In the genomic region with DNA sequence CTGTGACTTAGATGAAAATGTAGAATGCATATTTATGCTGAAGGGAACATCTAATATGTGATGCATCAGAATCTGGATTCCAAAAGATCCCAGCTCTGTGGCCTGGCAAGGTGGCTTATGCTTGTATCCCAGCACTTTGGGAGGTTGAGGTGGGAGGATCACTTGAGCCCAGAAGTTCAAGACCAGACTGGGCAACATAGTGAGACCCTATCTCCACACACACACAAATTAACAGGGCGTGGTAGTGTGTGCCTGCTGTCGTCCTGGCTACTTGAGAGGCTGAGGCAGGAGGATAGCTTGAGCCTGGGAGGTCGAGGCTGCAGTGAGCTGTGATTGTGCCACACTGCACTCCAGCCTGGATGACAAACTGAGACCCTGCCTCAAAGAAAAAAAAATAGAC, we compare ENCODE assay signal across 8 cellular contexts. TPM values are rescaled to one million over a fixed set of nuclear protein-coding genes. Genes with fewer than 3 reads are reported as not detected.
DNase-seq lines count a peak whose midpoint lies in the region; ATAC-seq and TF ChIP-seq lines count a peak whose summit lies in the region.
"Not testable (repeated sequence)": the region's sequence is repeated elsewhere in the genome, so short reads cannot be mapped to it uniquely, and the experiment has no call there.

No MANE protein-coding gene starts in this region.

- peak overlapping the region; percentile 71 for H3K27ac ChIP-seq in A673 (ENCODE audit: low read depth, low read length, poor library complexity, severe bottlenecking)
- not testable (repeated sequence) for H3K27ac ChIP-seq in H9 (ENCODE audit: insufficient read length, low read depth, low read length); hepatocyte
- peak overlapping the region; percentile 97 for H3K27ac ChIP-seq in SU-DHL-6 (ENCODE audit: low read depth, low read length)

- H3K27ac Mint-ChIP-seq in H9; activated T-cell treated with anti-CD3 and anti-CD28 coated beads, Interleukin-2, amount 50 U/mL, for 72 hours; brain; osteocyte (ENCODE audit: unreplicated experiment): not testable (repeated sequence)

- BruUV-seq in A673 (replicated peaks; lab: Mats Ljungman, UMichigan), result not testable (repeated sequence)

- H3K4me3 ChIP-seq in A673 (ENCODE audit: low read depth, low read length, poor library complexity, severe bottlenecking), result peak overlapping the region; percentile 69
- peak overlapping the region; percentile 78 for H3K4me3 ChIP-seq in LNCaP clone FGC (ENCODE audit: low read depth, low read length)
- H3K4me3 ChIP-seq in SU-DHL-6 (ENCODE audit: insufficient read depth, low read length, poor library complexity, severe bottlenecking), result peak overlapping the region; percentile 93
- H3K4me3 ChIP-seq in hepatocyte, result not testable (repeated sequence)

- not testable (repeated sequence) for TF ChIP-seq CTCF in A673 (conservative IDR thresholded peaks at IDR 0.05; ENCODE audit: low read depth, low read length); H9 (conservative IDR thresholded peaks at IDR 0.05); LNCaP clone FGC (IDR thresholded peaks at IDR 0.05; ENCODE audit: control insufficient read depth, extremely low read depth, insufficient read depth); SU-DHL-6 (IDR thresholded peaks at IDR 0.05; ENCODE audit: insufficient read depth, low read length, poor library complexity, severe bottlenecking); brain (conservative IDR thresholded peaks at IDR 0.05); hepatocyte (IDR thresholded peaks at IDR 0.05; ENCODE audit: poor library complexity); osteocyte (IDR thresholded peaks at IDR 0.05)

- H3K36me3 Mint-ChIP-seq in H9 (ENCODE audit: insufficient read depth in 1 of 3, low read depth in 3 of 3), result peaks cover 1 to 13% (median 10%) of the 10 kb centered on the region in 3 experiments; a peak in 5 of 7 replicates
- peaks cover 9 to 12% of the 10 kb centered on the region in 2 donors for H3K36me3 Mint-ChIP-seq in activated T-cell treated with anti-CD3 and anti-CD28 coated beads, Interleukin-2, amount 50 U/mL, for 72 hours (ENCODE audit: insufficient read depth in 2 of 2)
- H3K36me3 Mint-ChIP-seq in brain; osteocyte (ENCODE audit: unreplicated experiment): not testable (repeated sequence)

- no CpG with 5 or more reads among the region's 3 CpGs for WGBS in H9 (ENCODE audit: extremely low coverage, insufficient read length, low lambda C conversion rate)
- 92% methylated on average over 3 of the region's 3 CpGs for WGBS in hepatocyte (ENCODE audit: low lambda C conversion rate, missing lambda C conversion rate)

- not testable (repeated sequence) for H2BK120ac ChIP-seq in H9 (ENCODE audit: low read depth, low read length, poor library complexity, severe bottlenecking)

- peak overlapping the region; percentile 84 for H3K4me2 ChIP-seq in H9 (ENCODE audit: insufficient read depth, insufficient read length, low read length)
- peak overlapping the region; percentile 99 for H3K4me2 ChIP-seq in SU-DHL-6 (ENCODE audit: low read depth, low read length, poor library complexity, severe bottlenecking)
- peak overlapping the region; percentile 85 for H3K4me2 ChIP-seq in hepatocyte

- not testable (repeated sequence) for H3K27me3 Mint-ChIP-seq in H9 (ENCODE audit: low read depth); activated T-cell treated with anti-CD3 and anti-CD28 coated beads, Interleukin-2, amount 50 U/mL, for 72 hours (ENCODE audit: low read depth); brain; osteocyte (ENCODE audit: unreplicated experiment)

- not testable (repeated sequence) for H4K91ac ChIP-seq in H9 (ENCODE audit: insufficient read length, low read depth, low read length)

- H3K4me1 ChIP-seq in A673 (ENCODE audit: insufficient read depth, low read length, poor library complexity, severe bottlenecking); H9 (ENCODE audit: insufficient read depth, low read length); hepatocyte (ENCODE audit: insufficient read depth): not testable (repeated sequence)

- not testable (repeated sequence) for H3K18ac ChIP-seq in H9 (ENCODE audit: insufficient read length, low read depth, low read length)

- not testable (repeated sequence) for H3K9me3 Mint-ChIP-seq in H9; activated T-cell treated with anti-CD3 and anti-CD28 coated beads, Interleukin-2, amount 50 U/mL, for 72 hours; brain; osteocyte (ENCODE audit: unreplicated experiment)

- H3F3A ChIP-seq in SU-DHL-6 (ENCODE audit: insufficient read depth), result peaks cover 13% of the 10 kb centered on the region

- not testable (repeated sequence) for H3T11ph ChIP-seq in H9 (ENCODE audit: low read length)

- not testable (repeated sequence) for H3K23ac ChIP-seq in H9 (ENCODE audit: insufficient read length, low read depth, low read length)

- not testable (repeated sequence) for H2AK5ac ChIP-seq in H9 (ENCODE audit: insufficient read length, low read length)

- H3K4me1 Mint-ChIP-seq in H9, result not testable (repeated sequence)
- H3K4me1 Mint-ChIP-seq in activated T-cell treated with anti-CD3 and anti-CD28 coated beads, Interleukin-2, amount 50 U/mL, for 72 hours (ENCODE audit: low read depth), result peaks cover 20% of the 10 kb centered on the region
- peaks cover 45% of the 10 kb centered on the region for H3K4me1 Mint-ChIP-seq in brain
- H3K4me1 Mint-ChIP-seq in osteocyte (ENCODE audit: unreplicated experiment), result peaks cover 22% of the 10 kb centered on the region

- H3K14ac ChIP-seq in H9 (ENCODE audit: insufficient read depth, low read length), result not testable (repeated sequence)

- H3K79me2 ChIP-seq in H9 (ENCODE audit: insufficient read depth, low read length), result not testable (repeated sequence)
- peaks cover 55% of the 10 kb centered on the region for H3K79me2 ChIP-seq in SU-DHL-6 (ENCODE audit: insufficient read depth, low read length)
- H3K79me2 ChIP-seq in hepatocyte, result peaks cover 18% of the 10 kb centered on the region

- H2BK15ac ChIP-seq in H9 (ENCODE audit: low read depth, low read length), result not testable (repeated sequence)

- CTCF ChIA-PET in A673 (lab: Charles Lee), result not testable (repeated sequence)

- H3K23me2 ChIP-seq in H9 (ENCODE audit: insufficient read length, low read depth, low read length, poor library complexity, severe bottlenecking), result not testable (repeated sequence)

- not testable (repeated sequence) for H3K9me2 ChIP-seq in SU-DHL-6 (replicated peaks; ENCODE audit: insufficient read depth, low read length); hepatocyte (replicated peaks; ENCODE audit: insufficient read depth)

- H3K9ac ChIP-seq in H9 (ENCODE audit: extremely low read depth, insufficient read length, low read length), result not testable (repeated sequence)
- H3K9ac ChIP-seq in SU-DHL-6 (ENCODE audit: low read length), result peak overlapping the region; percentile 95

- not testable (repeated sequence) for H3K9me3 ChIP-seq in A673 (ENCODE audit: low read depth, low read length, poor library complexity, severe bottlenecking); H9 (ENCODE audit: control insufficient read depth, low read depth, low read length); SU-DHL-6 (ENCODE audit: insufficient read depth, low read length); hepatocyte (ENCODE audit: low read depth)

- H2BK5ac ChIP-seq in H9 (ENCODE audit: insufficient read length, low read length), result not testable (repeated sequence)

- not testable (repeated sequence) for H4K5ac ChIP-seq in H9 (ENCODE audit: insufficient read length, low read depth, low read length)

- H4K8ac ChIP-seq in H9 (replicated peaks; ENCODE audit: insufficient read length, low read depth, low read length), result not testable (repeated sequence)

- H2AFZ ChIP-seq in H9 (ENCODE audit: low read length); SU-DHL-6 (ENCODE audit: low read depth, low read length, severe bottlenecking); hepatocyte: not testable (repeated sequence)

- H3K4me3 Mint-ChIP-seq in H9 (peak overlapping the region; percentile 22 to 83; a peak in 4 of 5 replicates), brain (peak overlapping the region; percentile 91 to 97 (median 94)), osteocyte (ENCODE audit: unreplicated experiment) (peak overlapping the region; percentile 98)
- H3K4me3 Mint-ChIP-seq in activated T-cell treated with anti-CD3 and anti-CD28 coated beads, Interleukin-2, amount 50 U/mL, for 72 hours, result peak overlapping the region; percentile 88 to 95

- POLR2A ChIA-PET in A673 (lab: Charles Lee; ENCODE audit: low non-redundant PET), result not testable (repeated sequence)

- not testable (repeated sequence) for H2BK20ac ChIP-seq in H9 (ENCODE audit: low read depth, low read length, poor library complexity, severe bottlenecking)

- intact Hi-C loops in A673 (cut with micrococcal nuclease; ENCODE audit: unreplicated experiment), result not testable (repeated sequence)

- not testable (repeated sequence) for H3K27me3 ChIP-seq in A673 (replicated peaks; ENCODE audit: insufficient read depth, low read depth, low read length, poor library complexity); H9 (ENCODE audit: insufficient read depth, low read length); SU-DHL-6 (ENCODE audit: low read length); hepatocyte

- H3K36me3 ChIP-seq in A673 (ENCODE audit: insufficient read depth, low read length, poor library complexity, severe bottlenecking), result peaks cover 30% of the 10 kb centered on the region
- H3K36me3 ChIP-seq in SU-DHL-6 (ENCODE audit: low read length), result peaks cover 26% of the 10 kb centered on the region
- H3K36me3 ChIP-seq in hepatocyte (replicated peaks; ENCODE audit: insufficient read depth, low read depth), result not testable (repeated sequence)

- H2BK12ac ChIP-seq in H9 (ENCODE audit: insufficient read length, low read depth, low read length), result not testable (repeated sequence)

- DNase-seq in A673 (ENCODE audit: low spot score); H9; LNCaP clone FGC (ENCODE audit: low read depth); activated T-cell treated with anti-CD3 and anti-CD28 coated beads, Interleukin-2, amount 50 U/mL, for 72 hours; hepatocyte (ENCODE audit: low spot score); osteocyte (ENCODE audit: extremely low spot score, unreplicated experiment): not testable (repeated sequence)

- not testable (repeated sequence) for ATAC-seq in activated T-cell treated with anti-CD3 and anti-CD28 coated beads, Interleukin-2, amount 50 U/mL, for 72 hours (replicated peaks in 1 of 2)

- not testable (repeated sequence) for H3K79me1 ChIP-seq in H9 (ENCODE audit: insufficient read depth, low read depth, low read length, poor library complexity, severe bottlenecking)

- H3K56ac ChIP-seq in H9 (ENCODE audit: insufficient read length, low read depth, low read length), result not testable (repeated sequence)

- not testable (repeated sequence) for H3K4ac ChIP-seq in H9 (ENCODE audit: low read depth, low read length)

- H4K20me1 ChIP-seq in H9 (ENCODE audit: control insufficient read depth, insufficient read depth, insufficient read length); SU-DHL-6 (ENCODE audit: low read depth, low read length); hepatocyte (ENCODE audit: insufficient read depth, poor library complexity, severe bottlenecking): not testable (repeated sequence)

RNA-seq across cellular contexts. Expression of a gene that starts 1.6 kb away (rescaled TPM):
- total RNA-seq in A673 (2021) (89.3 and 91.6 TPM in 2 replicates), H9 (2021) (25.2 and 30.7 TPM in 2 replicates), hepatocyte (4.4 and 7.0 TPM in 2 replicates), osteocyte (5.2 and 6.8 TPM in 2 replicates)
- total RNA-seq in activated T-cell treated with anti-CD3 and anti-CD28 coated beads, Interleukin-2, amount 50 U/mL, for 72 hours, result 10 to 100 TPM; 56.5 to 59.6 TPM
- polyA plus RNA-seq in brain (ENCODE audit: insufficient read depth, low read depth, low replicate concordance) (11.3 TPM), hepatocyte (2.6 and 7.8 TPM in 2 replicates)
